17 cellular contexts compared by ENCODE assay signal in the genomic region with DNA sequence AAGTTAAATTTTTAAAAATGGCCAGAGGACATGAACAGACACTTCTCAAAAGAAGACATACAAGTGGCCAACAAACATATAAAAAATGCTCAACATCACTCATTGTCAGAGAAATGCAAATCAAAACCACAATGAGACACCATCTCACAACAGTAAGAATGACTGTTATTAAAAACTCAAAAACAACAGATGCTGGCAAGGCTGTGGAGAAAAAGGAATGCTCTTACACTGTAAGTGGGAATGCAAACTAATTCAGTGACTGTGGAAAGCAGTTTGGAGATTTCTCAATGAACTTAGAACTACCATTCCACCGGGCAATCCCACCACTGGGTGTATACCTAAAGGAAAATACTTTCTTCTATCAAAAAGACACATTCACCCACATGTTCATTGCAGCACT.
DNase-seq lines count a peak whose midpoint lies in the region; ATAC-seq and TF ChIP-seq lines count a peak whose summit lies in the region.
"Had no signal": no experiment of that assay in that cellular context is flagged by ENCODE, and none has a peak within 500 bp of the region (broad histone marks: within the 10 kb centered on the region; RNA-seq: fewer than 3 reads in every experiment).

No MANE protein-coding gene starts in this region.

- 93% methylated on average over 1 of the region's 1 CpG for WGBS in SK-N-SH (ENCODE audit: low lambda C conversion rate)
- 87 to 94% (median 91%) methylated on average over 1 of the region's 1 CpG for WGBS in psoas muscle, 3 donors

- no peak for ATAC-seq in psoas muscle
- ATAC-seq in stimulated activated effector memory CD8-positive, alpha-beta T cell treated with anti-CD3 and anti-CD28 coated beads, Interleukin-12 subunit alpha, Interleukin-12 subunit beta, amount 100 ng/mL, for 72 hours, result no peak
- ATAC-seq in stimulated activated naive B cell treated with anti-CD40 and anti-IgM and Interleukin-4, amounts not matched to agents 10 μg/mL and 1 μg/mL and 100 μg/mL, for 72 hours (replicated peaks), result no peak

- no peaks in the 10 kb centered on the region for H3K9me3 ChIP-seq in SK-N-SH
- H3K9me3 ChIP-seq in psoas muscle, result peaks cover 10% of the 10 kb centered on the region
- H3K9me3 ChIP-seq: thyroid gland had no signal

- no peak overlapping the region for H3K4me2 ChIP-seq in SK-N-SH
- H3K4me2 ChIP-seq: BLaER1 had no signal

- H3K27me3 ChIP-seq in SK-N-SH (ENCODE audit: insufficient read depth) (no peaks in the 10 kb centered on the region), psoas muscle (ENCODE audit: insufficient read depth in 3 of 3, low read length in 2 of 3) (no peaks in the 10 kb centered on the region)
- H3K27me3 ChIP-seq: BLaER1, thyroid gland had no signal

- no peak overlapping the region for H3K27ac Mint-ChIP-seq in stimulated activated effector memory CD8-positive, alpha-beta T cell treated with anti-CD3 and anti-CD28 coated beads, Interleukin-12 subunit alpha, Interleukin-12 subunit beta, amount 100 ng/mL, for 72 hours
- no peak overlapping the region for H3K27ac Mint-ChIP-seq in stimulated activated naive B cell treated with anti-CD40 and anti-IgM and Interleukin-4, amounts not matched to agents 10 μg/mL and 1 μg/mL and 100 μg/mL, for 72 hours
- H3K27ac Mint-ChIP-seq: naive B cell had no signal

- peaks cover 9% of the 10 kb centered on the region for H3F3A ChIP-seq in SK-N-SH (replicated peaks; ENCODE audit: insufficient read depth)

- POLR2A ChIA-PET in SK-N-SH (lab: Yijun Ruan, JAX), result no interaction called here

- peaks cover 6% of the 10 kb centered on the region for H3K9me3 Mint-ChIP-seq in stimulated activated effector memory CD8-positive, alpha-beta T cell treated with anti-CD3 and anti-CD28 coated beads, Interleukin-12 subunit alpha, Interleukin-12 subunit beta, amount 100 ng/mL, for 72 hours
- peaks cover 12 to 17% of the 10 kb centered on the region in 2 donors for H3K9me3 Mint-ChIP-seq in stimulated activated naive B cell treated with anti-CD40 and anti-IgM and Interleukin-4, amounts not matched to agents 10 μg/mL and 1 μg/mL and 100 μg/mL, for 72 hours

- no peaks in the 10 kb centered on the region for H4K20me1 ChIP-seq in SK-N-SH (ENCODE audit: insufficient read depth)
- H4K20me1 ChIP-seq: BLaER1 had no signal

- no peaks in the 10 kb centered on the region for H3K4me1 ChIP-seq in SK-N-SH (ENCODE audit: control insufficient read depth in 1 of 2, insufficient read depth in 2 of 2, low read depth in 1 of 2, low read length in 1 of 2)
- peaks cover 9% of the 10 kb centered on the region for H3K4me1 ChIP-seq in psoas muscle
- H3K4me1 ChIP-seq: thyroid gland had no signal

- no peak for TF ChIP-seq EP300 in SK-N-SH (IDR thresholded peaks at IDR 0.05; ENCODE audit: borderline replicate concordance in 1 of 2, low read depth in 1 of 2, low read length in 1 of 2)

- no peak overlapping the region for H3K4me3 Mint-ChIP-seq in stimulated activated effector memory CD8-positive, alpha-beta T cell treated with anti-CD3 and anti-CD28 coated beads, Interleukin-12 subunit alpha, Interleukin-12 subunit beta, amount 100 ng/mL, for 72 hours
- H3K4me3 Mint-ChIP-seq in stimulated activated naive B cell treated with anti-CD40 and anti-IgM and Interleukin-4, amounts not matched to agents 10 μg/mL and 1 μg/mL and 100 μg/mL, for 72 hours, result no peak overlapping the region
- H3K4me3 Mint-ChIP-seq: naive B cell had no signal

- peak overlapping the region; percentile 14; the same call in 1 of the 2 replicates for H3K9ac ChIP-seq in SK-N-SH
- H3K9ac ChIP-seq: BLaER1 had no signal

- H3K4me3 ChIP-seq in SK-N-SH (ENCODE audit: low read depth in 2 of 2, low read length in 1 of 2), result no peak overlapping the region
- H3K4me3 ChIP-seq in psoas muscle, result no peak overlapping the region
- H3K4me3 ChIP-seq: BLaER1, left ventricle myocardium inferior, thyroid gland had no signal

- H3K4me1 Mint-ChIP-seq in stimulated activated effector memory CD8-positive, alpha-beta T cell treated with anti-CD3 and anti-CD28 coated beads, Interleukin-12 subunit alpha, Interleukin-12 subunit beta, amount 100 ng/mL, for 72 hours, result no peaks in the 10 kb centered on the region
- peaks cover 3 to 11% of the 10 kb centered on the region in 2 donors for H3K4me1 Mint-ChIP-seq in stimulated activated naive B cell treated with anti-CD40 and anti-IgM and Interleukin-4, amounts not matched to agents 10 μg/mL and 1 μg/mL and 100 μg/mL, for 72 hours

- peak; percentile 94 for DNase-seq in EH (ENCODE audit: low read depth)
- DNase-seq in SK-N-SH, result no peak
- DNase-seq in fibroblast of gingiva (ENCODE audit: low read depth), result peak; percentile 89
- no peak for DNase-seq in psoas muscle
- no peak for DNase-seq in MV-4-11 (lab: John Stamatoyannopoulos, UW)
- DNase-seq in hepatic stellate cell (ENCODE audit: low spot score), result no peak
- no peak for DNase-seq in stimulated activated effector memory CD8-positive, alpha-beta T cell treated with anti-CD3 and anti-CD28 coated beads, Interleukin-12 subunit alpha, Interleukin-12 subunit beta, amount 100 ng/mL, for 72 hours (ENCODE audit: low spot score in 2 of 2)
- DNase-seq in stimulated activated naive B cell treated with anti-CD40 and anti-IgM and Interleukin-4, amounts not matched to agents 10 μg/mL and 1 μg/mL and 100 μg/mL, for 72 hours, result no peak
- DNase-seq: activated naive CD4-positive, alpha-beta T cell; central memory CD4-positive, alpha-beta T cell; DMS53; left ventricle myocardium inferior; naive B cell; NCI-H82; T-helper 1 cell; thyroid gland had no signal

- TF ChIP-seq RAD21 in SK-N-SH (IDR thresholded peaks at IDR 0.05; ENCODE audit: low read length), result no peak

- no peaks in the 10 kb centered on the region for H3K9me2 ChIP-seq in SK-N-SH

- no peaks in the 10 kb centered on the region for H3K36me3 ChIP-seq in SK-N-SH (replicated peaks in 1 of 2; ENCODE audit: control insufficient read depth in 1 of 2, insufficient read depth in 2 of 2, low read length in 1 of 2)
- no peaks in the 10 kb centered on the region for H3K36me3 ChIP-seq in psoas muscle (ENCODE audit: insufficient read depth in 1 of 2, low read depth in 1 of 2)
- H3K36me3 ChIP-seq: BLaER1, left ventricle myocardium inferior, thyroid gland had no signal

- H3K27ac ChIP-seq in SK-N-SH (ENCODE audit: low read depth in 2 of 2, low read length in 1 of 2) (peak overlapping the region in 1 of 2 experiments; percentile 82; a peak in 2 of 4 replicates), psoas muscle (peak overlapping the region; percentile 71)
- H3K27ac ChIP-seq: BLaER1, left ventricle myocardium inferior, thyroid gland had no signal

- intact Hi-C loops in psoas muscle (cut with DNase I), result no loop called here

- H3K27me3 Mint-ChIP-seq in stimulated activated naive B cell treated with anti-CD40 and anti-IgM and Interleukin-4, amounts not matched to agents 10 μg/mL and 1 μg/mL and 100 μg/mL, for 72 hours, result peaks cover 0 to 6% of the 10 kb centered on the region in 2 donors

- H3K79me2 ChIP-seq in SK-N-SH (ENCODE audit: insufficient read depth), result no peaks in the 10 kb centered on the region

- TF ChIP-seq CTCF in SK-N-SH (IDR thresholded peaks at IDR 0.05) (no peak), psoas muscle (IDR thresholded peaks at IDR 0.05) (no peak)

- H3K36me3 Mint-ChIP-seq in stimulated activated effector memory CD8-positive, alpha-beta T cell treated with anti-CD3 and anti-CD28 coated beads, Interleukin-12 subunit alpha, Interleukin-12 subunit beta, amount 100 ng/mL, for 72 hours, result no peaks in the 10 kb centered on the region
- H3K36me3 Mint-ChIP-seq in stimulated activated naive B cell treated with anti-CD40 and anti-IgM and Interleukin-4, amounts not matched to agents 10 μg/mL and 1 μg/mL and 100 μg/mL, for 72 hours, result peaks cover 11 to 15% of the 10 kb centered on the region in 2 donors

- CTCF ChIA-PET in SK-N-SH (lab: Yijun Ruan, JAX), result no interaction called here

- H2AFZ ChIP-seq in SK-N-SH (ENCODE audit: low read depth), result peak overlapping the region; percentile 82; the same call in 1 of the 2 replicates

TF ChIP-seq in SK-N-SH, 30 proteins besides CTCF, POLR2A, EP300 and RAD21 (continues in another document):
- TF ChIP-seq ELF1 (IDR thresholded peaks at IDR 0.05) (no peak), JUND (IDR thresholded peaks at IDR 0.05) (peak; percentile 18; the same call in 1 of the 2 replicates)
- TF ChIP-seq, protein P1, sequence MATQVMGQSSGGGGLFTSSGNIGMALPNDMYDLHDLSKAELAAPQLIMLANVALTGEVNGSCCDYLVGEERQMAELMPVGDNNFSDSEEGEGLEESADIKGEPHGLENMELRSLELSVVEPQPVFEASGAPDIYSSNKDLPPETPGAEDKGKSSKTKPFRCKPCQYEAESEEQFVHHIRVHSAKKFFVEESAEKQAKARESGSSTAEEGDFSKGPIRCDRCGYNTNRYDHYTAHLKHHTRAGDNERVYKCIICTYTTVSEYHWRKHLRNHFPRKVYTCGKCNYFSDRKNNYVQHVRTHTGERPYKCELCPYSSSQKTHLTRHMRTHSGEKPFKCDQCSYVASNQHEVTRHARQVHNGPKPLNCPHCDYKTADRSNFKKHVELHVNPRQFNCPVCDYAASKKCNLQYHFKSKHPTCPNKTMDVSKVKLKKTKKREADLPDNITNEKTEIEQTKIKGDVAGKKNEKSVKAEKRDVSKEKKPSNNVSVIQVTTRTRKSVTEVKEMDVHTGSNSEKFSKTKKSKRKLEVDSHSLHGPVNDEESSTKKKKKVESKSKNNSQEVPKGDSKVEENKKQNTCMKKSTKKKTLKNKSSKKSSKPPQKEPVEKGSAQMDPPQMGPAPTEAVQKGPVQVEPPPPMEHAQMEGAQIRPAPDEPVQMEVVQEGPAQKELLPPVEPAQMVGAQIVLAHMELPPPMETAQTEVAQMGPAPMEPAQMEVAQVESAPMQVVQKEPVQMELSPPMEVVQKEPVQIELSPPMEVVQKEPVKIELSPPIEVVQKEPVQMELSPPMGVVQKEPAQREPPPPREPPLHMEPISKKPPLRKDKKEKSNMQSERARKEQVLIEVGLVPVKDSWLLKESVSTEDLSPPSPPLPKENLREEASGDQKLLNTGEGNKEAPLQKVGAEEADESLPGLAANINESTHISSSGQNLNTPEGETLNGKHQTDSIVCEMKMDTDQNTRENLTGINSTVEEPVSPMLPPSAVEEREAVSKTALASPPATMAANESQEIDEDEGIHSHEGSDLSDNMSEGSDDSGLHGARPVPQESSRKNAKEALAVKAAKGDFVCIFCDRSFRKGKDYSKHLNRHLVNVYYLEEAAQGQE (IDR thresholded peaks at IDR 0.05; ENCODE audit: low read depth, low read length), result no peak
- TF ChIP-seq, protein P2, sequence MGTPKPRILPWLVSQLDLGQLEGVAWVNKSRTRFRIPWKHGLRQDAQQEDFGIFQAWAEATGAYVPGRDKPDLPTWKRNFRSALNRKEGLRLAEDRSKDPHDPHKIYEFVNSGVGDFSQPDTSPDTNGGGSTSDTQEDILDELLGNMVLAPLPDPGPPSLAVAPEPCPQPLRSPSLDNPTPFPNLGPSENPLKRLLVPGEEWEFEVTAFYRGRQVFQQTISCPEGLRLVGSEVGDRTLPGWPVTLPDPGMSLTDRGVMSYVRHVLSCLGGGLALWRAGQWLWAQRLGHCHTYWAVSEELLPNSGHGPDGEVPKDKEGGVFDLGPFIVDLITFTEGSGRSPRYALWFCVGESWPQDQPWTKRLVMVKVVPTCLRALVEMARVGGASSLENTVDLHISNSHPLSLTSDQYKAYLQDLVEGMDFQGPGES (IDR thresholded peaks at IDR 0.05; ENCODE audit: low read depth, low read length), result no peak

Comparison
In these comparisons a context has a peak if more than half of its experiments do, and no peak if none do; other contexts are left out.
1. DNase-seq: peak in EH (single experiment) and fibroblast of gingiva (single experiment); none in SK-N-SH (single experiment), psoas muscle (0 of 2), MV-4-11 (single experiment), hepatic stellate cell (single experiment), stimulated activated effector memory CD8-positive, alpha-beta T cell treated with anti-CD3 and anti-CD28 coated beads, Interleukin-12 subunit alpha, Interleukin-12 subunit beta, amount 100 ng/mL, for 72 hours (0 of 2) and stimulated activated naive B cell treated with anti-CD40 and anti-IgM and Interleukin-4, amounts not matched to agents 10 μg/mL and 1 μg/mL and 100 μg/mL, for 72 hours (single experiment).